Comparison of ENCODE assay signal across 17 cellular contexts in the genomic region with DNA sequence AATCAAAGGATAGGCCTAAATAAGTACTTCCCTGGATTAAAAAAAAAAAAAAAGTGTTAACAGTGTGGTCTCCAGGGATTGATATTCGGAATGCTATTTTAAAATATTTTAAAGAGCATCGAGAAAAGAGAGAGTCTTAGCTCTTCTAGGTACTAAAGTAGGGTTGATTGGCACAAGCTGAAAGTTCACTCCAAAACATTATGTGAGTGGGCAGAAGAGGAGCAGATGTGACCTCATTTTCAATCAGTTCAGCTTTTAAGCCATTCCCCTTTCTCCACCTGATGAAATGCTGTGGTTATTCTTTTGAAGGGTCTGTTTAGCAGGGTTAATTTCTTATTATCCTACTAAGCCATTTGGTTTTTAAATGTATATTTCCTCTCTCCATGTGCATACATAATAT.
A peak's percentile ranks its signal among the peaks of the same experiment; 100 is the strongest.
DNase-seq lines count a peak whose midpoint lies in the region; ATAC-seq and TF ChIP-seq lines count a peak whose summit lies in the region.
"Had no signal": no experiment of that assay in that cellular context is flagged by ENCODE, and none has a peak within 500 bp of the region (broad histone marks: within the 10 kb centered on the region; RNA-seq: fewer than 3 reads in every experiment).

No MANE protein-coding gene starts in this region.

- intact Hi-C loops in Panc1 (cut with micrococcal nuclease; ENCODE audit: unreplicated experiment) = no loop called here
- intact Hi-C loops in heart right ventricle (cut with DNase I) = loop anchor here in 2 of 10 donors (10.0 kb wide), 1 partner anchor 63 kb away; no protein-coding TSS in a partner anchor
- intact Hi-C loops in OCI-LY7 (cut with micrococcal nuclease; ENCODE audit: unreplicated experiment) = no loop called here

- no peaks in the 10 kb centered on the region for H3K27me3 ChIP-seq in Panc1 (ENCODE audit: control insufficient read depth, insufficient read depth, low read length)
- H3K27me3 ChIP-seq in heart right ventricle = no peaks in the 10 kb centered on the region

- in situ Hi-C loops in Panc1 (cut with HindIII; ENCODE audit: low pct_unique_long_range_greater_than_20kb, low sequenced_read_pairs) = no loop called here

- peaks cover 33% of the 10 kb centered on the region for H3K4me1 Mint-ChIP-seq in nephron progenitor cell

- no peak overlapping the region for H3K4me3 Mint-ChIP-seq in nephron progenitor cell
- H3K4me3 Mint-ChIP-seq: CD14-positive monocyte had no signal

- H3K4me3 ChIP-seq in HEK293 (ENCODE audit: low read depth, low read length) (no peak overlapping the region), Panc1 (ENCODE audit: low read depth in 2 of 2, low read length in 2 of 2) (no peak overlapping the region), heart right ventricle (no peak overlapping the region), OCI-LY7 (ENCODE audit: low read depth, low read length, poor library complexity, severe bottlenecking) (no peak overlapping the region)

- POLR2A ChIA-PET in HEK293 (lab: Yijun Ruan, JAX) (no interaction called here), Panc1 (lab: Charles Lee) (interaction anchor here (1.1 kb wide), 1 partner anchor 10 kb away, joined by 3 read pairs; no protein-coding TSS in a partner anchor), OCI-LY7 (lab: Charles Lee) (interaction anchor here (0.6 to 1.4 kb wide), 7 partner anchors 15 to 122 kb away, joined by 3 to 5 read pairs (median 3); no protein-coding TSS in a partner anchor)

- H3K27ac ChIP-seq in HEK293 (ENCODE audit: extremely low read depth, low read depth, low read length) = no peak overlapping the region
- peak overlapping the region; percentile 92 for H3K27ac ChIP-seq in Panc1 (ENCODE audit: low read length)
- no peak overlapping the region for H3K27ac ChIP-seq in heart right ventricle
- no peak overlapping the region for H3K27ac ChIP-seq in OCI-LY7 (ENCODE audit: low read depth, low read length, poor library complexity, severe bottlenecking)
- H3K27ac ChIP-seq: 22Rv1 had no signal

- DNase-seq in DMS 273 (lab: John Stamatoyannopoulos, UW; ENCODE audit: unreplicated experiment) (peak; percentile 41), DMS 273 treated with DMSO at 0.1 percent for 48 hours (lab: John Stamatoyannopoulos, UW) (no peak), Panc1 (ENCODE audit: low read depth, low spot score) (no peak), nephron progenitor cell (no peak), heart right ventricle (no peak), OCI-LY7 (ENCODE audit: low spot score) (no peak)
- DNase-seq: Caco-2, DMS79 treated with DMSO at 0.1 percent for 48 hours, NCI-H1417 treated with DMSO at 0.1 percent for 48 hours, NCI-H2029, NCI-H345, NCI-H748 treated with DMSO at 0.1 percent for 48 hours, T-helper 1 cell had no signal

- 71 to 72% methylated on average over 2 of the region's 2 CpGs for WGBS in heart right ventricle, 2 donors

- H3K9me3 ChIP-seq in HEK293 (ENCODE audit: control insufficient read depth, insufficient read depth, low read depth, low read length) = no peaks in the 10 kb centered on the region
- no peaks in the 10 kb centered on the region for H3K9me3 ChIP-seq in Panc1 (ENCODE audit: control insufficient read depth, insufficient read depth, low read depth, low read length)
- H3K9me3 ChIP-seq in heart right ventricle = no peaks in the 10 kb centered on the region
- 0 out of 2 replicates have a peak, but pooled peaks cover 6% of the 10 kb centered on the region for H3K9me3 ChIP-seq in OCI-LY7 (ENCODE audit: low read length)

- no peak for TF ChIP-seq CTCF in HEK293 (tag by site-specific recombination; IDR thresholded peaks at IDR 0.05)
- no peak for TF ChIP-seq CTCF in Panc1 (IDR thresholded peaks at IDR 0.05)
- TF ChIP-seq CTCF in nephron progenitor cell (IDR thresholded peaks at IDR 0.05) = no peak
- no peak for TF ChIP-seq CTCF in heart right ventricle (IDR thresholded peaks at IDR 0.05)
- no peak for TF ChIP-seq CTCF in OCI-LY7 (conservative IDR thresholded peaks at IDR 0.05; ENCODE audit: low read length)

- H3K9me2 ChIP-seq in OCI-LY7 (ENCODE audit: insufficient read depth, low read length) = no peaks in the 10 kb centered on the region

- no peak overlapping the region for H2AFZ ChIP-seq in OCI-LY7 (ENCODE audit: low read length)

- H3K9me3 Mint-ChIP-seq in nephron progenitor cell = no peaks in the 10 kb centered on the region

- H3K36me3 Mint-ChIP-seq in nephron progenitor cell (ENCODE audit: low read depth) = peaks cover 5% of the 10 kb centered on the region

- peaks cover 18% of the 10 kb centered on the region for H3K4me1 ChIP-seq in HEK293 (ENCODE audit: control insufficient read depth, insufficient read depth, low read length)
- H3K4me1 ChIP-seq in Panc1 (ENCODE audit: control insufficient read depth, insufficient read depth, low read length) = peaks cover 55% of the 10 kb centered on the region
- peaks cover 0 to 24% (median 15%) of the 10 kb centered on the region in 9 donors for H3K4me1 ChIP-seq in heart right ventricle
- H3K4me1 ChIP-seq in OCI-LY7 (ENCODE audit: insufficient read depth, low read length, poor library complexity, severe bottlenecking) = no peaks in the 10 kb centered on the region
- H3K4me1 ChIP-seq: Caco-2 had no signal

- H3K27ac Mint-ChIP-seq in nephron progenitor cell = peak overlapping the region; percentile 47
- H3K27ac Mint-ChIP-seq: CD14-positive monocyte had no signal

- CTCF ChIA-PET in HEK293 (lab: Yijun Ruan, JAX) = interaction anchor here (0.6 to 1.3 kb wide), 5 partner anchors 9 to 172 kb away, joined by 3 to 4 read pairs (median 3); no protein-coding TSS in a partner anchor
- CTCF ChIA-PET in Panc1 (lab: Charles Lee) = no interaction called here
- CTCF ChIA-PET in OCI-LY7 (lab: Charles Lee; ENCODE audit: unreplicated experiment) = interaction anchor here (0.6 kb wide), 1 partner anchor 27 kb away, joined by 3 read pairs; no protein-coding TSS in a partner anchor

- H3K79me2 ChIP-seq in OCI-LY7 (ENCODE audit: insufficient read depth, low read depth, low read length) = peaks cover 18% of the 10 kb centered on the region; the same call in 1 of the 2 replicates

- H3K27me3 Mint-ChIP-seq in nephron progenitor cell (ENCODE audit: low read depth, poor library complexity) = no peaks in the 10 kb centered on the region

- no peaks in the 10 kb centered on the region for H4K20me1 ChIP-seq in OCI-LY7 (ENCODE audit: insufficient read depth, low read length)

- H3K4me2 ChIP-seq in OCI-LY7 (ENCODE audit: low read length) = no peak overlapping the region

- ATAC-seq in Panc1 (no peak), GM19455 (IDR thresholded peaks at IDR 0.05; ENCODE audit: unreplicated experiment) (no peak), heart right ventricle (no peak)

- BruUV-seq in Panc1 (replicated peaks; lab: Mats Ljungman, UMichigan) (TSS peak; percentile 3), OCI-LY7 (replicated peaks; lab: Mats Ljungman, UMichigan) (no TSS peak)

- H3K36me3 ChIP-seq in HEK293 (ENCODE audit: control insufficient read depth in 2 of 2, insufficient read depth in 1 of 2, low read length in 2 of 2) = no peaks in the 10 kb centered on the region
- H3K36me3 ChIP-seq in Panc1 (ENCODE audit: control insufficient read depth, insufficient read depth, low read length) = no peaks in the 10 kb centered on the region; the same call in 1 of the 2 replicates
- no peaks in the 10 kb centered on the region for H3K36me3 ChIP-seq in heart right ventricle
- H3K36me3 ChIP-seq in OCI-LY7 (ENCODE audit: insufficient read depth, low read length) = peaks cover 25% of the 10 kb centered on the region

TF ChIP-seq in HEK293, 187 proteins besides CTCF, POLR2A, EP300 and RAD21:
- TF ChIP-seq ZFHX2 (tag by site-specific recombination; conservative IDR thresholded peaks at IDR 0.05) (0 out of 2 replicates have a peak, but pooled peaks have one; percentile 15), GFI1B (tag by site-specific recombination; IDR thresholded peaks at IDR 0.05) (0 out of 2 replicates have a peak, but pooled peaks have one; percentile 25), ZNF558 (tag by site-specific recombination; IDR thresholded peaks at IDR 0.05) (no peak)
